Comparison of ENCODE assay signal across 1 cellular context in genomic region chr17:50185724-50186545, GRCh38.
TF ChIP-seq lines count a peak whose summit lies in the region.

No MANE protein-coding gene starts in this region.

TF ChIP-seq in GM23338, 12 proteins besides CTCF, POLR2A, EP300 and RAD21 (continued from another document):
- TF ChIP-seq, protein P1, sequence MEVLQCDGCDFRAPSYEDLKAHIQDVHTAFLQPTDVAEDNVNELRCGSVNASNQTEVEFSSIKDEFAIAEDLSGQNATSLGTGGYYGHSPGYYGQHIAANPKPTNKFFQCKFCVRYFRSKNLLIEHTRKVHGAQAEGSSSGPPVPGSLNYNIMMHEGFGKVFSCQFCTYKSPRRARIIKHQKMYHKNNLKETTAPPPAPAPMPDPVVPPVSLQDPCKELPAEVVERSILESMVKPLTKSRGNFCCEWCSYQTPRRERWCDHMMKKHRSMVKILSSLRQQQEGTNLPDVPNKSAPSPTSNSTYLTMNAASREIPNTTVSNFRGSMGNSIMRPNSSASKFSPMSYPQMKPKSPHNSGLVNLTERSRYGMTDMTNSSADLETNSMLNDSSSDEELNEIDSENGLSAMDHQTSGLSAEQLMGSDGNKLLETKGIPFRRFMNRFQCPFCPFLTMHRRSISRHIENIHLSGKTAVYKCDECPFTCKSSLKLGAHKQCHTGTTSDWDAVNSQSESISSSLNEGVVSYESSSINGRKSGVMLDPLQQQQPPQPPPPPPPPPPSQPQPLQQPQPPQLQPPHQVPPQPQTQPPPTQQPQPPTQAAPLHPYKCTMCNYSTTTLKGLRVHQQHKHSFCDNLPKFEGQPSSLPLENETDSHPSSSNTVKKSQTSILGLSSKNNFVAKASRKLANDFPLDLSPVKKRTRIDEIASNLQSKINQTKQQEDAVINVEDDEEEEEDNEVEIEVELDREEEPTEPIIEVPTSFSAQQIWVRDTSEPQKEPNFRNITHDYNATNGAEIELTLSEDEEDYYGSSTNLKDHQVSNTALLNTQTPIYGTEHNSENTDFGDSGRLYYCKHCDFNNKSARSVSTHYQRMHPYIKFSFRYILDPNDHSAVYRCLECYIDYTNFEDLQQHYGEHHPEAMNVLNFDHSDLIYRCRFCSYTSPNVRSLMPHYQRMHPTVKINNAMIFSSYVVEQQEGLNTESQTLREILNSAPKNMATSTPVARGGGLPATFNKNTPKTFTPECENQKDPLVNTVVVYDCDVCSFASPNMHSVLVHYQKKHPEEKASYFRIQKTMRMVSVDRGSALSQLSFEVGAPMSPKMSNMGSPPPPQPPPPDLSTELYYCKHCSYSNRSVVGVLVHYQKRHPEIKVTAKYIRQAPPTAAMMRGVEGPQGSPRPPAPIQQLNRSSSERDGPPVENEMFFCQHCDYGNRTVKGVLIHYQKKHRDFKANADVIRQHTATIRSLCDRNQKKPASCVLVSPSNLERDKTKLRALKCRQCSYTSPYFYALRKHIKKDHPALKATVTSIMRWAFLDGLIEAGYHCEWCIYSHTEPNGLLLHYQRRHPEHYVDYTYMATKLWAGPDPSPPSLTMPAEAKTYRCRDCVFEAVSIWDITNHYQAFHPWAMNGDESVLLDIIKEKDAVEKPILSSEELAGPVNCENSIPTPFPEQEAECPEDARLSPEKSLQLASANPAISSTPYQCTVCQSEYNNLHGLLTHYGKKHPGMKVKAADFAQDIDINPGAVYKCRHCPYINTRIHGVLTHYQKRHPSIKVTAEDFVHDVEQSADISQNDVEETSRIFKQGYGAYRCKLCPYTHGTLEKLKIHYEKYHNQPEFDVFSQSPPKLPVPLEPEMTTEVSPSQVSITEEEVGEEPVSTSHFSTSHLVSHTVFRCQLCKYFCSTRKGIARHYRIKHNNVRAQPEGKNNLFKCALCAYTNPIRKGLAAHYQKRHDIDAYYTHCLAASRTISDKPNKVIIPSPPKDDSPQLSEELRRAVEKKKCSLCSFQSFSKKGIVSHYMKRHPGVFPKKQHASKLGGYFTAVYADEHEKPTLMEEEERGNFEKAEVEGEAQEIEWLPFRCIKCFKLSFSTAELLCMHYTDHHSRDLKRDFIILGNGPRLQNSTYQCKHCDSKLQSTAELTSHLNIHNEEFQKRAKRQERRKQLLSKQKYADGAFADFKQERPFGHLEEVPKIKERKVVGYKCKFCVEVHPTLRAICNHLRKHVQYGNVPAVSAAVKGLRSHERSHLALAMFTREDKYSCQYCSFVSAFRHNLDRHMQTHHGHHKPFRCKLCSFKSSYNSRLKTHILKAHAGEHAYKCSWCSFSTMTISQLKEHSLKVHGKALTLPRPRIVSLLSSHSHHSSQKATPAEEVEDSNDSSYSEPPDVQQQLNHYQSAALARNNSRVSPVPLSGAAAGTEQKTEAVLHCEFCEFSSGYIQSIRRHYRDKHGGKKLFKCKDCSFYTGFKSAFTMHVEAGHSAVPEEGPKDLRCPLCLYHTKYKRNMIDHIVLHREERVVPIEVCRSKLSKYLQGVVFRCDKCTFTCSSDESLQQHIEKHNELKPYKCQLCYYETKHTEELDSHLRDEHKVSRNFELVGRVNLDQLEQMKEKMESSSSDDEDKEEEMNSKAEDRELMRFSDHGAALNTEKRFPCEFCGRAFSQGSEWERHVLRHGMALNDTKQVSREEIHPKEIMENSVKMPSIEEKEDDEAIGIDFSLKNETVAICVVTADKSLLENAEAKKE (CRISPR knock-in tag; IDR thresholded peaks at IDR 0.05), result no peak
- TF ChIP-seq ETS1 (IDR thresholded peaks at IDR 0.05) (no peak), POLR2AphosphoS5 (IDR thresholded peaks at IDR 0.05; ENCODE audit: low read depth) (no peak), ZNF331 (CRISPR knock-in tag; IDR thresholded peaks at IDR 0.05; ENCODE audit: low read depth) (no peak)
